Comparison of ENCODE assay signal across 23 cellular contexts in genomic region chr11:104823638-104824037, GRCh38.
DNase-seq lines count a peak whose midpoint lies in the region; ATAC-seq and TF ChIP-seq lines count a peak whose summit lies in the region.
"Had no signal": no experiment of that assay in that cellular context is flagged by ENCODE, and none has a peak within 500 bp of the region (broad histone marks: within the 10 kb centered on the region; RNA-seq: fewer than 3 reads in every experiment).

No MANE protein-coding gene starts in this region.

- H3K9ac ChIP-seq in Loucy (ENCODE audit: low read depth, low read length, poor library complexity, severe bottlenecking), result no peak overlapping the region
- H3K9ac ChIP-seq: parathyroid adenoma had no signal

- ATAC-seq in psoas muscle, result no peak
- ATAC-seq: activated CD4-positive, CD25-positive, alpha-beta regulatory T cell treated with anti-CD3 and anti-CD28 coated beads, Interleukin-2, amount 50 U/mL, for 24 hours; activated CD8-positive, alpha-beta T cell treated with anti-CD3 and anti-CD28 coated beads, Interleukin-2, amount 10 ng/mL, durations not matched to agents 7 days and 5 days; heart right ventricle; left lobe of liver; Right ventricle myocardium inferior had no signal

- H2AFZ ChIP-seq in Loucy (ENCODE audit: low read length), result no peak overlapping the region
- H2AFZ ChIP-seq: parathyroid adenoma had no signal

- H3F3A ChIP-seq in Loucy (ENCODE audit: low read depth), result no peaks in the 10 kb centered on the region

- H3K27ac ChIP-seq in psoas muscle, result no peak overlapping the region
- H3K27ac ChIP-seq: epithelial cell of prostate, heart right ventricle, parathyroid adenoma, suprapubic skin had no signal

- H3K9me3 ChIP-seq in Loucy (ENCODE audit: insufficient read depth, low read depth, low read length), result no peaks in the 10 kb centered on the region
- H3K9me3 ChIP-seq in psoas muscle, result no peaks in the 10 kb centered on the region
- H3K9me3 ChIP-seq: heart right ventricle, suprapubic skin had no signal

- H3K9me2 ChIP-seq in Loucy (replicated peaks; ENCODE audit: low read depth, low read length), result no peaks in the 10 kb centered on the region

- H4K20me1 ChIP-seq in Loucy (ENCODE audit: insufficient read depth, low read length, poor library complexity, severe bottlenecking), result no peaks in the 10 kb centered on the region

- no peak overlapping the region for H3K4me2 ChIP-seq in Loucy (ENCODE audit: low read depth, low read length, poor library complexity, severe bottlenecking)

- TF ChIP-seq CTCF in Loucy (conservative IDR thresholded peaks at IDR 0.05; ENCODE audit: low read length), result peak; percentile 51
- no peak for TF ChIP-seq CTCF in choroid plexus epithelial cell (conservative IDR thresholded peaks at IDR 0.05; ENCODE audit: low read depth, low read length)
- TF ChIP-seq CTCF in psoas muscle (IDR thresholded peaks at IDR 0.05), result peak; percentile 14

- H3K27me3 ChIP-seq in Loucy (ENCODE audit: insufficient read depth, low read length, poor library complexity, severe bottlenecking) (no peaks in the 10 kb centered on the region), psoas muscle (ENCODE audit: insufficient read depth in 3 of 3, low read length in 2 of 3) (no peaks in the 10 kb centered on the region)
- H3K27me3 ChIP-seq: heart right ventricle, suprapubic skin had no signal

- intact Hi-C loops in psoas muscle (cut with DNase I), result no loop called here

- 79 to 93% (median 87%) methylated on average over 1 of the region's 1 CpG for WGBS in psoas muscle, 3 donors

- H3K79me2 ChIP-seq in Loucy (ENCODE audit: insufficient read depth, low read length), result no peaks in the 10 kb centered on the region
- H3K79me2 ChIP-seq: parathyroid adenoma had no signal

- DNase-seq in EL (peak; percentile 25), choroid plexus epithelial cell (ENCODE audit: low read depth) (peak; percentile 18), psoas muscle (no peak), putamen (ENCODE audit: low spot score) (no peak), LoVo (ENCODE audit: low spot score) (no peak)
- DNase-seq in effector CD4-positive, alpha-beta T cell, result no peak
- DNase-seq: activated CD8-positive, alpha-beta T cell treated with anti-CD3 and anti-CD28 coated beads, Interleukin-2, amount 10 ng/mL, durations not matched to agents 7 days and 5 days; activated naive CD4-positive, alpha-beta T cell treated with anti-CD3 and anti-CD28 coated beads, Interleukin-2, amount 50 U/mL, for 16 hours; activated T-cell treated with anti-CD3 and anti-CD28 coated beads, Interleukin-2, amount 50 U/mL, for 48 hours; anterior cingulate cortex; heart right ventricle; Kasumi-1; NCI-H1417 treated with DMSO at 0.1 percent for 48 hours; NCI-H510A; stimulated activated CD4-positive, alpha-beta T cell treated with anti-CD3 and anti-CD28 coated beads, Interleukin-1b, Interleukin-23, amount 100 ng/mL, for 48 hours; SW 1271 had no signal

- H3K36me3 ChIP-seq in Loucy (ENCODE audit: insufficient read depth, low read length) (no peaks in the 10 kb centered on the region), psoas muscle (ENCODE audit: insufficient read depth in 1 of 2, low read depth in 1 of 2) (no peaks in the 10 kb centered on the region)
- H3K36me3 ChIP-seq: heart right ventricle, suprapubic skin had no signal

- H3K4me3 ChIP-seq in Loucy (ENCODE audit: low read length, poor library complexity, severe bottlenecking) (no peak overlapping the region), choroid plexus epithelial cell (ENCODE audit: low read depth, low read length) (no peak overlapping the region), psoas muscle (no peak overlapping the region)
- H3K4me3 ChIP-seq: heart right ventricle, suprapubic skin had no signal

- H3K4me1 ChIP-seq in Loucy (ENCODE audit: insufficient read depth, low read length, poor library complexity, severe bottlenecking) (no peaks in the 10 kb centered on the region), psoas muscle (no peaks in the 10 kb centered on the region)
- H3K4me1 ChIP-seq: heart right ventricle, parathyroid adenoma, suprapubic skin had no signal

Comparison
In these comparisons a context has a peak if more than half of its experiments do, and no peak if none do; other contexts are left out.
1. DNase-seq: peak in EL (single experiment) and choroid plexus epithelial cell (single experiment); none in psoas muscle (0 of 2), putamen (single experiment), LoVo (single experiment) and effector CD4-positive, alpha-beta T cell (single experiment).